ENCODE assay signal across 8 cellular contexts in the genomic region with DNA sequence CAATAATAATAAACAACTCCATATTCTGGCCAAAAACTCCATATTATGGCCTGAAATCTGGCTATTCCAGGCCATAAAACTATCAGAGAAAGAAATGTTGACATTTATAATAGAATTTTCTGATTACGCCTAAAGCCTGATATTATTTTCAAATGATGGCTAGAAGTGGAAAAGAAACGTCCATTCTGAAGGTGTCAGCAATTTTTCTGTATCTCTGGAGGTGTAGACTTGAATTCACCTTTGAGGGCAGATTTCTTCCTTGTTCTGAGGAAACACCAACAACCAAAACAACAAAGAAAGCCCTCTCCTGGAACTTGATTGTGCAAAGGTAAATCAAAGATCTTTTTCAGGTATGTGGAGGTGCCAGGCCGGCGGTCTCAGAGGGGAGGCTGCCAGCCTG.
"Had no signal": no experiment of that assay in that cellular context is flagged by ENCODE, and none has a peak within 500 bp of the region (broad histone marks: within the 10 kb centered on the region; RNA-seq: fewer than 3 reads in every experiment).

No MANE protein-coding gene starts in this region.

- H3K4me3 ChIP-seq: GM12878 had no signal

- DNase-seq: GDM1, GF-D8 had no signal

- FAIRE-seq: G401.6, GM12878, GM12891, GM12892, GM18507, GM19239 had no signal

- ATAC-seq: GM12878 had no signal
